ENCODE assay signal across 23 cellular contexts in genomic region chr5:109611061-109611460, GRCh38.
"Had no signal": no experiment of that assay in that cellular context is flagged by ENCODE, and none has a peak within 500 bp of the region (broad histone marks: within the 10 kb centered on the region; RNA-seq: fewer than 3 reads in every experiment).

No MANE protein-coding gene starts in this region.

- H3K4me3 ChIP-seq: left ventricle myocardium inferior, lung, neural progenitor cell, ovary, right atrium auricular region, right lobe of liver, smooth muscle cell, stomach, suprapubic skin, tibial nerve, upper lobe of left lung, vagina had no signal

- H3K9me3 ChIP-seq: left ventricle myocardium inferior, neutrophil, ovary, right atrium auricular region, right lobe of liver, stomach, suprapubic skin, tibial nerve, upper lobe of left lung, vagina had no signal

- H3K36me3 ChIP-seq: left ventricle myocardium inferior, neural progenitor cell, neutrophil, ovary, right atrium auricular region, right lobe of liver, stomach, suprapubic skin, tibial nerve, upper lobe of left lung, vagina had no signal

- H3K27ac ChIP-seq: left ventricle myocardium inferior, neural progenitor cell, neutrophil, ovary, right atrium auricular region, right lobe of liver, stomach, suprapubic skin, tibial nerve, upper lobe of left lung, vagina had no signal

- H3K4me1 ChIP-seq: left ventricle myocardium inferior, right atrium auricular region, right lobe of liver, stomach, tibial nerve, upper lobe of left lung, vagina had no signal

- H3K27me3 ChIP-seq: neural progenitor cell, neutrophil, ovary, right atrium auricular region, right lobe of liver, stomach, suprapubic skin, tibial nerve, upper lobe of left lung, vagina had no signal

- DNase-seq: immature natural killer cell; kidney; left ventricle myocardium inferior; mesendoderm; naive B cell; natural killer cell; nephron progenitor cell; ovary; right lobe of liver; stimulated activated CD4-positive, alpha-beta T cell treated with anti-CD3 and anti-CD28 coated beads, Interleukin-1b, Interleukin-23, amount 100 ng/mL, for 48 hours; stimulated activated CD4-positive, alpha-beta T cell treated with anti-CD3 and anti-CD28 coated beads, Interleukin-4, amount 100 ng/mL, for 1 hour; stimulated activated naive B cell treated with anti-CD40 and anti-IgM and Interleukin-4, amounts not matched to agents 10 μg/mL and 1 μg/mL and 100 μg/mL, for 72 hours; stimulated activated naive CD8-positive, alpha-beta T cell treated with anti-CD3 and anti-CD28 coated beads, Interleukin-15, Interleukin-2, amounts not matched to agents 100 U/mL and 50 U/mL, for 24 hours; stomach; upper lobe of left lung had no signal
